8 cellular contexts compared by ENCODE assay signal in the genomic region with DNA sequence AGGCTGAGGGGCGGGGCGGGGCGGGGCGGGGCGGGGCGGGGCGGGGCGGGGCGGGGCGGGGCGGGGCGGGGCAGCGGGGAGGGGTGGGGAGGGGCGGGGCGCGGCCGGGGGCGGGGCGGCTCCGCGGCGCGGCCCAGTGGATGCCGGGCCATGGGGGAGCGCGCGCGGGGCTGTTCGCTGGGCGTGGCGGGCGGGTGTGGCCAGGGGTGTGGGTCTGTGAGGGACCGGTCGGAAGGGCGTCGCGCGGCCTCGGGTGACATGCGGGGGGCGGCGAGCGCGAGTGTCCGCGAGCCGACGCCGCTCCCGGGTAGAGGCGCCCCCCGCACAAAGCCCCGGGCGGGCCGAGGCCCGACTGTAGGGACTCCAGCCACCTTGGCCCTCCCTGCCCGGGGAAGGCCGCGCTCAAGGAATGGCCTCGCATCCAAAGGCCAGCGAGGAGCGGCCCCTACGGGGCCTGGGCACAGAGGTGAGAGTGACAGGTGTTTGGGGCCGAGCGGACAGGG. TPM values are rescaled to one million over a fixed set of nuclear protein-coding genes. Genes with fewer than 3 reads are reported as not detected.
DNase-seq lines count a peak whose midpoint lies in the region; ATAC-seq, FAIRE-seq and TF ChIP-seq lines count a peak whose summit lies in the region.

Gene ZFP28, plus strand, starts transcription at position 188 of the 503 bp plus-strand sequence. Its CDS starts 71 bp downstream, at position 259.

- H3K9me3 ChIP-seq in liver (ENCODE audit: control insufficient read depth in 4 of 4, low read length in 3 of 4) (peaks cover 31 to 71% (median 61%) of the 10 kb centered on the region in 4 donors), HepG2 (ENCODE audit: low read length) (peaks cover 86% of the 10 kb centered on the region), mucosa of rectum (ENCODE audit: control insufficient read depth in 2 of 2, low read length in 2 of 2) (peaks cover 23 to 33% of the 10 kb centered on the region in 2 donors), suprapubic skin (peaks cover 13% of the 10 kb centered on the region)

- H3K9ac ChIP-seq in liver (ENCODE audit: low read depth in 1 of 2, low read length in 2 of 2), result no peak within 1 kb of the TSS
- no peak within 1 kb of the TSS for H3K9ac ChIP-seq in HepG2 (ENCODE audit: insufficient read depth, low read depth, low read length)
- H3K9ac ChIP-seq in mucosa of rectum (ENCODE audit: low read depth in 1 of 2, low read length in 2 of 2), result peak within 1 kb of the TSS; percentile 60 to 65

- H3K4me1 ChIP-seq in liver (ENCODE audit: control insufficient read depth in 4 of 4, insufficient read depth in 4 of 4, low read length in 3 of 4) (peaks cover 0 to 4% (median 0%) of the 10 kb centered on the region in 4 donors), HepG2 (ENCODE audit: insufficient read depth, low read length) (no peaks in the 10 kb centered on the region), mucosa of rectum (ENCODE audit: control insufficient read depth in 2 of 2, insufficient read depth in 2 of 2, low read length in 2 of 2) (peaks cover 3 to 8% of the 10 kb centered on the region in 2 donors), suprapubic skin (peaks cover 15% of the 10 kb centered on the region)

- peaks cover 9% of the 10 kb centered on the region for H3K36me3 Mint-ChIP-seq in effector memory CD8-positive, alpha-beta T cell (ENCODE audit: insufficient read depth)

- peaks cover 0 to 4% (median 2%) of the 10 kb centered on the region in 4 donors for H3K36me3 ChIP-seq in liver (ENCODE audit: control insufficient read depth in 4 of 4, insufficient read depth in 3 of 4, low read depth in 1 of 4, low read length in 3 of 4)
- H3K36me3 ChIP-seq in HepG2 (replicated peaks in 1 of 2; ENCODE audit: control insufficient read depth in 1 of 2, insufficient read depth in 2 of 2, low read length in 2 of 2), result no peaks in the 10 kb centered on the region
- H3K36me3 ChIP-seq in mucosa of rectum (ENCODE audit: control insufficient read depth in 2 of 2, insufficient read depth in 2 of 2, low read length in 2 of 2), result peaks cover 0 to 5% of the 10 kb centered on the region in 2 donors
- peaks cover 28% of the 10 kb centered on the region for H3K36me3 ChIP-seq in suprapubic skin

- 7% methylated on average over 53 of the region's 65 CpGs for WGBS in liver
- WGBS in HepG2 (ENCODE audit: low lambda C conversion rate), result 74% methylated on average over 39 of the region's 65 CpGs
- 3% methylated on average over 9 of the region's 65 CpGs for WGBS in suprapubic skin

- H3K4me2 ChIP-seq in HepG2 (ENCODE audit: low read depth, low read length), result no peak within 1 kb of the TSS

- no peaks in the 10 kb centered on the region for H3K79me2 ChIP-seq in HepG2 (ENCODE audit: insufficient read depth, low read length)

- TF ChIP-seq EP300 in HepG2 (IDR thresholded peaks at IDR 0.05; ENCODE audit: low read depth in 2 of 2, low read length in 2 of 2) (no peak), HepG2 (CRISPR knock-in tag; IDR thresholded peaks at IDR 0.05; ENCODE audit: borderline replicate concordance) (no peak), suprapubic skin (IDR thresholded peaks at IDR 0.05) (no peak)

- BruUV-seq in HepG2 (replicated peaks; lab: Mats Ljungman, UMichigan), result no TSS peak

- TF ChIP-seq CTCF in liver (IDR thresholded peaks at IDR 0.05; ENCODE audit: low read depth, low read length, missing input control), result no peak
- TF ChIP-seq CTCF in HepG2 (CRISPR knock-in tag; IDR thresholded peaks at IDR 0.05), result no peak
- no peak for TF ChIP-seq CTCF in suprapubic skin (IDR thresholded peaks at IDR 0.05)

- CTCF ChIA-PET in HepG2 (lab: Yijun Ruan, JAX; ENCODE audit: low intra/inter-chr PET ratio, low total read pairs), result no interaction called here

- DNase-seq in HepG2 (ENCODE audit: low spot score), result no peak
- peak; percentile 88 for DNase-seq in UCSD-AML1 (lab: John Stamatoyannopoulos, UW; ENCODE audit: unreplicated experiment)
- DNase-seq in effector memory CD8-positive, alpha-beta T cell, result peak in 1 of 3 experiments; percentile 3
- peak; percentile 82 to 84 for DNase-seq in suprapubic skin (ENCODE audit: low spot score in 2 of 2)

- intact Hi-C loops in HepG2 (cut with micrococcal nuclease; ENCODE audit: unreplicated experiment), result no loop called here

- H3K27me3 ChIP-seq in liver (ENCODE audit: control insufficient read depth in 4 of 4, insufficient read depth in 4 of 4, low read length in 3 of 4) (no peaks in the 10 kb centered on the region), HepG2 (ENCODE audit: control insufficient read depth in 1 of 2, insufficient read depth in 2 of 2, low read length in 2 of 2) (no peaks in the 10 kb centered on the region), mucosa of rectum (ENCODE audit: control insufficient read depth in 2 of 2, insufficient read depth in 2 of 2, low read length in 2 of 2) (no peaks in the 10 kb centered on the region), suprapubic skin (no peaks in the 10 kb centered on the region)

- H4K20me1 ChIP-seq in HepG2 (ENCODE audit: insufficient read depth, low read length), result no peaks in the 10 kb centered on the region

- POLR2A ChIA-PET in HepG2 (lab: Yijun Ruan, JAX), result no interaction called here

- in situ Hi-C loops in HepG2 (cut with HindIII; ENCODE audit: extremely low pct_ligation_motif_present, low pct_unique_long_range_greater_than_20kb), result no loop called here

- peaks cover 11 to 14% of the 10 kb centered on the region in 2 donors for H3K9me3 Mint-ChIP-seq in effector memory CD8-positive, alpha-beta T cell

- peak within 1 kb of the TSS; percentile 62 to 90 for H3K27ac Mint-ChIP-seq in effector memory CD8-positive, alpha-beta T cell

- FAIRE-seq in HepG2 (lab: Jason Lieb, UNC), result no peak

- H3K4me1 Mint-ChIP-seq in effector memory CD8-positive, alpha-beta T cell (ENCODE audit: low read depth in 2 of 2), result peaks cover 10 to 13% of the 10 kb centered on the region in 2 donors

- H3K4me3 ChIP-seq in liver (ENCODE audit: low read depth in 1 of 3, low read length in 3 of 3) (peak within 1 kb of the TSS; percentile 43 to 66 (median 66)), HepG2 (replicated peaks in 1 of 3; ENCODE audit: insufficient read depth in 1 of 3, low read depth in 2 of 3, low read length in 3 of 3) (no peak within 1 kb of the TSS), mucosa of rectum (ENCODE audit: low read length in 2 of 2) (peak within 1 kb of the TSS; percentile 72 to 91), suprapubic skin (peak within 1 kb of the TSS; percentile 76)

- TF ChIP-seq POLR2A in HepG2 (IDR thresholded peaks at IDR 0.05; ENCODE audit: insufficient read depth in 1 of 2, low read depth in 2 of 2, low read length in 2 of 2) (no peak), suprapubic skin (IDR thresholded peaks at IDR 0.05) (no peak)

- no peak for TF ChIP-seq RAD21 in liver (IDR thresholded peaks at IDR 0.05)
- TF ChIP-seq RAD21 in HepG2 (CRISPR knock-in tag; IDR thresholded peaks at IDR 0.05), result no peak

- no peak within 1 kb of the TSS for H2AFZ ChIP-seq in HepG2 (ENCODE audit: low read length)

- peaks cover 0 to 6% of the 10 kb centered on the region in 2 donors for H3K27me3 Mint-ChIP-seq in effector memory CD8-positive, alpha-beta T cell

- ATAC-seq in HepG2, result no peak
- peak; percentile 44 for ATAC-seq in HG03460 (IDR thresholded peaks at IDR 0.05; ENCODE audit: unreplicated experiment)
- peak; percentile 62 for ATAC-seq in effector memory CD8-positive, alpha-beta T cell (replicated peaks)
- no peak for ATAC-seq in HG03280 (IDR thresholded peaks at IDR 0.05; ENCODE audit: unreplicated experiment)

- H3K27ac ChIP-seq in liver (ENCODE audit: low read depth in 1 of 2, low read length in 2 of 2), result peak within 1 kb of the TSS; percentile 65 to 84
- no peak within 1 kb of the TSS for H3K27ac ChIP-seq in HepG2 (ENCODE audit: extremely low read length, insufficient read depth, low read length)
- peak within 1 kb of the TSS; percentile 93 for H3K27ac ChIP-seq in mucosa of rectum (ENCODE audit: low read depth in 2 of 2, low read length in 2 of 2)
- H3K27ac ChIP-seq in suprapubic skin, result peak within 1 kb of the TSS; percentile 87

- peak within 1 kb of the TSS; percentile 86 to 89 for H3K4me3 Mint-ChIP-seq in effector memory CD8-positive, alpha-beta T cell

TF ChIP-seq in liver, 16 proteins besides CTCF, POLR2A, EP300 and RAD21 (continues in another document):
- TF ChIP-seq, protein P1, sequence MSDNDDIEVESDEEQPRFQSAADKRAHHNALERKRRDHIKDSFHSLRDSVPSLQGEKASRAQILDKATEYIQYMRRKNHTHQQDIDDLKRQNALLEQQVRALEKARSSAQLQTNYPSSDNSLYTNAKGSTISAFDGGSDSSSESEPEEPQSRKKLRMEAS (IDR thresholded peaks at IDR 0.05), result no peak
- no peak for TF ChIP-seq GABPA (IDR thresholded peaks at IDR 0.05 in 1 of 2, conservative IDR thresholded peaks at IDR 0.05 in 1 of 2)

TF ChIP-seq in HepG2, 621 proteins besides CTCF, POLR2A, EP300 and RAD21 (continues in another document):
- TF ChIP-seq REL (CRISPR knock-in tag; conservative IDR thresholded peaks at IDR 0.05) (no peak), CENPX (CRISPR knock-in tag; IDR thresholded peaks at IDR 0.05) (no peak), ADNP (CRISPR knock-in tag; IDR thresholded peaks at IDR 0.05) (no peak), NCOA2 (CRISPR knock-in tag; IDR thresholded peaks at IDR 0.05) (no peak)

RNA-seq across cellular contexts. Expression of gene ZFP28, which starts in this region (rescaled TPM):
- 1 to 10 TPM; 1.2 to 1.3 TPM for total RNA-seq in liver
- polyA plus RNA-seq in liver, result under 1 TPM; 0.47 TPM
- not detected in 2 replicates for total RNA-seq in HepG2 (2016; rRNA removed; fragmentation: Illumina TruSeq; extraction: Trizol)
- not detected in 2 replicates for total RNA-seq in HepG2 (2016; cell fraction: cytosol; rRNA removed; fragmentation: Illumina TruSeq; extraction: Trizol; ENCODE audit: low read depth)
- total RNA-seq in HepG2 (2016; cell fraction: insoluble cytoplasmic fraction; rRNA removed; fragmentation: Illumina TruSeq; extraction: Trizol), result not detected in 2 replicates
- total RNA-seq in HepG2 (2016; cell fraction: membrane; rRNA removed; fragmentation: Illumina TruSeq; extraction: Trizol), result not detected in 2 replicates
- not detected in 2 replicates for total RNA-seq in HepG2 (2016; cell fraction: nucleus; rRNA removed; fragmentation: Illumina TruSeq; extraction: Trizol)
- not detected in 2 replicates for polyA plus RNA-seq in HepG2 (2011; rRNA removed)
- polyA plus RNA-seq in HepG2 (2011; cell fraction: cytosol; rRNA removed), result not detected in 2 replicates
- polyA plus RNA-seq in HepG2 (2011; cell fraction: nucleus; rRNA removed), result not detected in 2 replicates
- not detected in 2 replicates for polyA plus RNA-seq in HepG2 (2012)
- not detected in 2 replicates for polyA plus RNA-seq in HepG2 (2016; cell fraction: cytosol; fragmentation: Illumina TruSeq; extraction: Trizol; ENCODE audit: low read depth)
- polyA plus RNA-seq in HepG2 (2016; cell fraction: insoluble cytoplasmic fraction; fragmentation: Illumina TruSeq; extraction: Trizol; ENCODE audit: low read depth), result not detected in 2 replicates
- not detected in 2 replicates for polyA plus RNA-seq in HepG2 (2016; cell fraction: membrane; fragmentation: Illumina TruSeq; extraction: Trizol; ENCODE audit: low read depth)
- not detected in 2 replicates for polyA plus RNA-seq in HepG2 (2016; cell fraction: nucleus; fragmentation: Illumina TruSeq; extraction: Trizol; ENCODE audit: insufficient read depth, low read depth)
- polyA minus RNA-seq in HepG2 (2011; rRNA and poly(A)+ RNA removed; ENCODE audit: low replicate concordance), result not detected in 2 replicates
- not detected in 2 replicates for polyA minus RNA-seq in HepG2 (2011; cell fraction: cytosol; rRNA and poly(A)+ RNA removed)
- polyA minus RNA-seq in HepG2 (2011; cell fraction: nucleus; rRNA and poly(A)+ RNA removed), result not detected in 2 replicates
- total RNA-seq in suprapubic skin, result 10 to 100 TPM in 1 of 4 donors, 1 to 10 TPM in 3; 3.3 to 15.2 (median 5.0) TPM

Comparison
In these comparisons a context has a peak if more than half of its experiments do, and no peak if none do; other contexts are left out.
1. H3K4me3 ChIP-seq: peak in liver (3 of 3), mucosa of rectum (2 of 2) and suprapubic skin (single experiment); none in HepG2 (0 of 3).
2. H3K9ac ChIP-seq: peak in mucosa of rectum (2 of 2); none in liver (0 of 2) and HepG2 (single experiment).
3. ATAC-seq: peak in HG03460 (single experiment) and effector memory CD8-positive, alpha-beta T cell (single experiment); none in HepG2 (single experiment) and HG03280 (single experiment).